ENCODE assay signal across 8 cellular contexts in genomic region chr6:41545703-41546474, GRCh38. TPM values are rescaled to one million over a fixed set of nuclear protein-coding genes. Genes with fewer than 3 reads are reported as not detected.
DNase-seq lines count a peak whose midpoint lies in the region; ATAC-seq and TF ChIP-seq lines count a peak whose summit lies in the region.

TSS of gene FOXP4 (plus strand) at chr6:41546381. CDS start at chr6:41565761, 19,380 bp downstream.

- ATAC-seq in GM18502 (IDR thresholded peaks at IDR 0.05; ENCODE audit: poor library complexity, unreplicated experiment) (peak; percentile 69), HG02938 (IDR thresholded peaks at IDR 0.05; ENCODE audit: unreplicated experiment) (peak; percentile 78)

- intact Hi-C loops in ascending aorta (cut with DNase I), result loop anchor here (1.0 to 2.0 kb wide), 5 partner anchors 41 to 241 kb away; partner anchors contain the start of gene TOMM6

- no peaks in the 10 kb centered on the region for H3K9me3 ChIP-seq in ascending aorta

- peaks cover 10% of the 10 kb centered on the region for H3K4me1 Mint-ChIP-seq in T-helper 2 cell treated with Interferon-gamma antibody and Interleukin-4, amounts not matched to agents 5 μg/mL and 100 μg/mL, for 36 hours (ENCODE audit: low read depth)

- peaks cover 11 to 16% of the 10 kb centered on the region in 2 donors for H3K4me1 ChIP-seq in ascending aorta

- H3K27me3 ChIP-seq in ascending aorta, result no peaks in the 10 kb centered on the region

- H3K4me3 Mint-ChIP-seq in T-helper 2 cell treated with Interferon-gamma antibody and Interleukin-4, amounts not matched to agents 5 μg/mL and 100 μg/mL, for 36 hours, result peak within 1 kb of the TSS; percentile 88

- no peaks in the 10 kb centered on the region for H3K36me3 ChIP-seq in ascending aorta

- no peaks in the 10 kb centered on the region for H3K36me3 Mint-ChIP-seq in T-helper 2 cell treated with Interferon-gamma antibody and Interleukin-4, amounts not matched to agents 5 μg/mL and 100 μg/mL, for 36 hours (ENCODE audit: low read depth)

- no peak for TF ChIP-seq CTCF in ascending aorta (IDR thresholded peaks at IDR 0.05)

- peaks cover 65% of the 10 kb centered on the region for H3K27me3 Mint-ChIP-seq in T-helper 2 cell treated with Interferon-gamma antibody and Interleukin-4, amounts not matched to agents 5 μg/mL and 100 μg/mL, for 36 hours (ENCODE audit: low read depth)

- peak within 1 kb of the TSS; percentile 75 to 95 for H3K4me3 ChIP-seq in ascending aorta

- no peaks in the 10 kb centered on the region for H3K9me3 Mint-ChIP-seq in T-helper 2 cell treated with Interferon-gamma antibody and Interleukin-4, amounts not matched to agents 5 μg/mL and 100 μg/mL, for 36 hours

- DNase-seq in NCI-H187 (lab: John Stamatoyannopoulos, UW) (peak; percentile 85 to 91), ascending aorta (ENCODE audit: low spot score in 2 of 2) (peak; percentile 49 to 93), hepatic stellate cell (ENCODE audit: low spot score) (peak; percentile 92), renal cortical epithelial cell (ENCODE audit: low read depth) (peak; percentile 82), cortex of kidney (lab: John Stamatoyannopoulos, UW) (no peak)
- peak; percentile 78 for DNase-seq in T-helper 2 cell treated with Interferon-gamma antibody and Interleukin-4, amounts not matched to agents 5 μg/mL and 100 μg/mL, for 36 hours (ENCODE audit: low spot score)

- H3K27ac ChIP-seq in ascending aorta, result peak within 1 kb of the TSS; percentile 50 to 92

- no peak within 1 kb of the TSS for H3K27ac Mint-ChIP-seq in T-helper 2 cell treated with Interferon-gamma antibody and Interleukin-4, amounts not matched to agents 5 μg/mL and 100 μg/mL, for 36 hours

RNA-seq across cellular contexts. Expression of gene FOXP4, which starts in this region (rescaled TPM):
- total RNA-seq in ascending aorta, result 19.5 TPM
- 1.9 and 8.0 TPM in 2 replicates for total RNA-seq in renal cortical epithelial cell
